Comparison of ENCODE assay signal across 2 cellular contexts in genomic region chr18:58539659-58540380, GRCh38.
TF ChIP-seq lines count a peak whose summit lies in the region.

No MANE protein-coding gene starts in this region.

TF ChIP-seq in GM12878, 131 proteins besides CTCF, POLR2A, EP300 and RAD21 (continued from another document):
- TF ChIP-seq, protein P1, sequence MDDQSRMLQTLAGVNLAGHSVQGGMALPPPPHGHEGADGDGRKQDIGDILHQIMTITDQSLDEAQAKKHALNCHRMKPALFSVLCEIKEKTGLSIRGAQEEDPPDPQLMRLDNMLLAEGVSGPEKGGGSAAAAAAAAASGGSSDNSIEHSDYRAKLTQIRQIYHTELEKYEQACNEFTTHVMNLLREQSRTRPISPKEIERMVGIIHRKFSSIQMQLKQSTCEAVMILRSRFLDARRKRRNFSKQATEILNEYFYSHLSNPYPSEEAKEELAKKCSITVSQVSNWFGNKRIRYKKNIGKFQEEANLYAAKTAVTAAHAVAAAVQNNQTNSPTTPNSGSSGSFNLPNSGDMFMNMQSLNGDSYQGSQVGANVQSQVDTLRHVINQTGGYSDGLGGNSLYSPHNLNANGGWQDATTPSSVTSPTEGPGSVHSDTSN (IDR thresholded peaks at IDR 0.05; ENCODE audit: insufficient replicate concordance, low read depth, low read length): peak; percentile 80
- TF ChIP-seq, protein P2, sequence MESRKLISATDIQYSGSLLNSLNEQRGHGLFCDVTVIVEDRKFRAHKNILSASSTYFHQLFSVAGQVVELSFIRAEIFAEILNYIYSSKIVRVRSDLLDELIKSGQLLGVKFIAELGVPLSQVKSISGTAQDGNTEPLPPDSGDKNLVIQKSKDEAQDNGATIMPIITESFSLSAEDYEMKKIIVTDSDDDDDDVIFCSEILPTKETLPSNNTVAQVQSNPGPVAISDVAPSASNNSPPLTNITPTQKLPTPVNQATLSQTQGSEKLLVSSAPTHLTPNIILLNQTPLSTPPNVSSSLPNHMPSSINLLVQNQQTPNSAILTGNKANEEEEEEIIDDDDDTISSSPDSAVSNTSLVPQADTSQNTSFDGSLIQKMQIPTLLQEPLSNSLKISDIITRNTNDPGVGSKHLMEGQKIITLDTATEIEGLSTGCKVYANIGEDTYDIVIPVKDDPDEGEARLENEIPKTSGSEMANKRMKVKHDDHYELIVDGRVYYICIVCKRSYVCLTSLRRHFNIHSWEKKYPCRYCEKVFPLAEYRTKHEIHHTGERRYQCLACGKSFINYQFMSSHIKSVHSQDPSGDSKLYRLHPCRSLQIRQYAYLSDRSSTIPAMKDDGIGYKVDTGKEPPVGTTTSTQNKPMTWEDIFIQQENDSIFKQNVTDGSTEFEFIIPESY (IDR thresholded peaks at IDR 0.05): no peak
- TF ChIP-seq PAX8 (IDR thresholded peaks at IDR 0.05) (no peak), PKNOX1 (IDR thresholded peaks at IDR 0.05) (peak; percentile 96), MTA2 (IDR thresholded peaks at IDR 0.05; ENCODE audit: low read depth) (peak; percentile 39; the same call in 1 of the 2 replicates)

TF ChIP-seq in HepG2, 621 proteins besides CTCF, POLR2A, EP300 and RAD21 (continued from another document and continues in another):
- no peak for TF ChIP-seq ISX (CRISPR knock-in tag; conservative IDR thresholded peaks at IDR 0.05)
- TF ChIP-seq NCOA2 (CRISPR knock-in tag; IDR thresholded peaks at IDR 0.05): peak; percentile 65; the same call in 1 of the 2 replicates
- no peak for TF ChIP-seq JARID2 (CRISPR knock-in tag; IDR thresholded peaks at IDR 0.05; ENCODE audit: insufficient replicate concordance)
- TF ChIP-seq, protein P3, sequence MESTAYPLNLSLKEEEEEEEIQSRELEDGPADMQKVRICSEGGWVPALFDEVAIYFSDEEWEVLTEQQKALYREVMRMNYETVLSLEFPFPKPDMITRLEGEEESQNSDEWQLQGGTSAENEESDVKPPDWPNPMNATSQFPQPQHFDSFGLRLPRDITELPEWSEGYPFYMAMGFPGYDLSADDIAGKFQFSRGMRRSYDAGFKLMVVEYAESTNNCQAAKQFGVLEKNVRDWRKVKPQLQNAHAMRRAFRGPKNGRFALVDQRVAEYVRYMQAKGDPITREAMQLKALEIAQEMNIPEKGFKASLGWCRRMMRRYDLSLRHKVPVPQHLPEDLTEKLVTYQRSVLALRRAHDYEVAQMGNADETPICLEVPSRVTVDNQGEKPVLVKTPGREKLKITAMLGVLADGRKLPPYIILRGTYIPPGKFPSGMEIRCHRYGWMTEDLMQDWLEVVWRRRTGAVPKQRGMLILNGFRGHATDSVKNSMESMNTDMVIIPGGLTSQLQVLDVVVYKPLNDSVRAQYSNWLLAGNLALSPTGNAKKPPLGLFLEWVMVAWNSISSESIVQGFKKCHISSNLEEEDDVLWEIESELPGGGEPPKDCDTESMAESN (CRISPR knock-in tag; conservative IDR thresholded peaks at IDR 0.05): no peak
- no peak for TF ChIP-seq KLF16 (CRISPR knock-in tag; IDR thresholded peaks at IDR 0.05)
- TF ChIP-seq, protein P4, sequence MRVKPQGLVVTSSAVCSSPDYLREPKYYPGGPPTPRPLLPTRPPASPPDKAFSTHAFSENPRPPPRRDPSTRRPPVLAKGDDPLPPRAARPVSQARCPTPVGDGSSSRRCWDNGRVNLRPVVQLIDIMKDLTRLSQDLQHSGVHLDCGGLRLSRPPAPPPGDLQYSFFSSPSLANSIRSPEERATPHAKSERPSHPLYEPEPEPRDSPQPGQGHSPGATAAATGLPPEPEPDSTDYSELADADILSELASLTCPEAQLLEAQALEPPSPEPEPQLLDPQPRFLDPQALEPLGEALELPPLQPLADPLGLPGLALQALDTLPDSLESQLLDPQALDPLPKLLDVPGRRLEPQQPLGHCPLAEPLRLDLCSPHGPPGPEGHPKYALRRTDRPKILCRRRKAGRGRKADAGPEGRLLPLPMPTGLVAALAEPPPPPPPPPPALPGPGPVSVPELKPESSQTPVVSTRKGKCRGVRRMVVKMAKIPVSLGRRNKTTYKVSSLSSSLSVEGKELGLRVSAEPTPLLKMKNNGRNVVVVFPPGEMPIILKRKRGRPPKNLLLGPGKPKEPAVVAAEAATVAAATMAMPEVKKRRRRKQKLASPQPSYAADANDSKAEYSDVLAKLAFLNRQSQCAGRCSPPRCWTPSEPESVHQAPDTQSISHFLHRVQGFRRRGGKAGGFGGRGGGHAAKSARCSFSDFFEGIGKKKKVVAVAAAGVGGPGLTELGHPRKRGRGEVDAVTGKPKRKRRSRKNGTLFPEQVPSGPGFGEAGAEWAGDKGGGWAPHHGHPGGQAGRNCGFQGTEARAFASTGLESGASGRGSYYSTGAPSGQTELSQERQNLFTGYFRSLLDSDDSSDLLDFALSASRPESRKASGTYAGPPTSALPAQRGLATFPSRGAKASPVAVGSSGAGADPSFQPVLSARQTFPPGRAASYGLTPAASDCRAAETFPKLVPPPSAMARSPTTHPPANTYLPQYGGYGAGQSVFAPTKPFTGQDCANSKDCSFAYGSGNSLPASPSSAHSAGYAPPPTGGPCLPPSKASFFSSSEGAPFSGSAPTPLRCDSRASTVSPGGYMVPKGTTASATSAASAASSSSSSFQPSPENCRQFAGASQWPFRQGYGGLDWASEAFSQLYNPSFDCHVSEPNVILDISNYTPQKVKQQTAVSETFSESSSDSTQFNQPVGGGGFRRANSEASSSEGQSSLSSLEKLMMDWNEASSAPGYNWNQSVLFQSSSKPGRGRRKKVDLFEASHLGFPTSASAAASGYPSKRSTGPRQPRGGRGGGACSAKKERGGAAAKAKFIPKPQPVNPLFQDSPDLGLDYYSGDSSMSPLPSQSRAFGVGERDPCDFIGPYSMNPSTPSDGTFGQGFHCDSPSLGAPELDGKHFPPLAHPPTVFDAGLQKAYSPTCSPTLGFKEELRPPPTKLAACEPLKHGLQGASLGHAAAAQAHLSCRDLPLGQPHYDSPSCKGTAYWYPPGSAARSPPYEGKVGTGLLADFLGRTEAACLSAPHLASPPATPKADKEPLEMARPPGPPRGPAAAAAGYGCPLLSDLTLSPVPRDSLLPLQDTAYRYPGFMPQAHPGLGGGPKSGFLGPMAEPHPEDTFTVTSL (CRISPR knock-in tag; IDR thresholded peaks at IDR 0.05; ENCODE audit: borderline replicate concordance): peak; percentile 33; the same call in 1 of the 2 replicates
- no peak for TF ChIP-seq ZNF619 (CRISPR knock-in tag; IDR thresholded peaks at IDR 0.05)
- peak; percentile 62; the same call in 1 of the 2 replicates for TF ChIP-seq KDM6A (CRISPR knock-in tag; IDR thresholded peaks at IDR 0.05; ENCODE audit: low read depth)
- TF ChIP-seq, protein P5, sequence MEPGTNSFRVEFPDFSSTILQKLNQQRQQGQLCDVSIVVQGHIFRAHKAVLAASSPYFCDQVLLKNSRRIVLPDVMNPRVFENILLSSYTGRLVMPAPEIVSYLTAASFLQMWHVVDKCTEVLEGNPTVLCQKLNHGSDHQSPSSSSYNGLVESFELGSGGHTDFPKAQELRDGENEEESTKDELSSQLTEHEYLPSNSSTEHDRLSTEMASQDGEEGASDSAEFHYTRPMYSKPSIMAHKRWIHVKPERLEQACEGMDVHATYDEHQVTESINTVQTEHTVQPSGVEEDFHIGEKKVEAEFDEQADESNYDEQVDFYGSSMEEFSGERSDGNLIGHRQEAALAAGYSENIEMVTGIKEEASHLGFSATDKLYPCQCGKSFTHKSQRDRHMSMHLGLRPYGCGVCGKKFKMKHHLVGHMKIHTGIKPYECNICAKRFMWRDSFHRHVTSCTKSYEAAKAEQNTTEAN (CRISPR knock-in tag; conservative IDR thresholded peaks at IDR 0.05): no peak
- TF ChIP-seq MED1 (CRISPR knock-in tag; IDR thresholded peaks at IDR 0.05): 0 out of 2 replicates have a peak, but pooled peaks have one; percentile 25
- no peak for TF ChIP-seq ZNF709 (CRISPR knock-in tag; IDR thresholded peaks at IDR 0.05)
- TF ChIP-seq SOX6 (IDR thresholded peaks at IDR 0.05): no peak
- TF ChIP-seq SOX6 (CRISPR knock-in tag; IDR thresholded peaks at IDR 0.05): peak; percentile 38
- peak; percentile 35; the same call in 1 of the 2 replicates for TF ChIP-seq SIX1 (CRISPR knock-in tag; IDR thresholded peaks at IDR 0.05; ENCODE audit: borderline replicate concordance)
- TF ChIP-seq HNRNPLL (IDR thresholded peaks at IDR 0.05; ENCODE audit: low read depth, low read length, poor library complexity, severe bottlenecking): no peak
- TF ChIP-seq ZNF557 (CRISPR knock-in tag; IDR thresholded peaks at IDR 0.05): no peak
- no peak for TF ChIP-seq ZNF546 (CRISPR knock-in tag; conservative IDR thresholded peaks at IDR 0.05)
- TF ChIP-seq EHMT2 (IDR thresholded peaks at IDR 0.05; ENCODE audit: borderline replicate concordance, low read depth, low read length): peak; percentile 93
- peak; percentile 58; the same call in 1 of the 2 replicates for TF ChIP-seq ZMYM3 (CRISPR knock-in tag; IDR thresholded peaks at IDR 0.05)
- 0 out of 2 replicates have a peak, but pooled peaks have one; percentile 1 for TF ChIP-seq SMC3 (IDR thresholded peaks at IDR 0.05; ENCODE audit: low read length)
- no peak for TF ChIP-seq ZNF567 (CRISPR knock-in tag; IDR thresholded peaks at IDR 0.05; ENCODE audit: borderline replicate concordance)
- peak; percentile 23; the same call in 1 of the 2 replicates for TF ChIP-seq ZNF275 (CRISPR knock-in tag; IDR thresholded peaks at IDR 0.05; ENCODE audit: borderline replicate concordance)
- TF ChIP-seq, protein P6, sequence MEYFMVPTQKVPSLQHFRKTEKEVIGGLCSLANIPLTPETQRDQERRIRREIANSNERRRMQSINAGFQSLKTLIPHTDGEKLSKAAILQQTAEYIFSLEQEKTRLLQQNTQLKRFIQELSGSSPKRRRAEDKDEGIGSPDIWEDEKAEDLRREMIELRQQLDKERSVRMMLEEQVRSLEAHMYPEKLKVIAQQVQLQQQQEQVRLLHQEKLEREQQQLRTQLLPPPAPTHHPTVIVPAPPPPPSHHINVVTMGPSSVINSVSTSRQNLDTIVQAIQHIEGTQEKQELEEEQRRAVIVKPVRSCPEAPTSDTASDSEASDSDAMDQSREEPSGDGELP (IDR thresholded peaks at IDR 0.05; ENCODE audit: borderline replicate concordance, low read depth): peak; percentile 83
- TF ChIP-seq ISL2 (CRISPR knock-in tag; IDR thresholded peaks at IDR 0.05): peak; percentile 44; the same call in 1 of the 2 replicates
- no peak for TF ChIP-seq ZNF766 (CRISPR knock-in tag; IDR thresholded peaks at IDR 0.05; ENCODE audit: borderline replicate concordance)
- no peak for TF ChIP-seq EED (CRISPR knock-in tag; IDR thresholded peaks at IDR 0.05)
- TF ChIP-seq SOX5 (CRISPR knock-in tag; IDR thresholded peaks at IDR 0.05; ENCODE audit: borderline replicate concordance): peak; percentile 43; the same call in 1 of the 2 replicates
- no peak for TF ChIP-seq SOX13 (IDR thresholded peaks at IDR 0.05)
- peak in 1 of 2 experiments; percentile 65; a peak in 1 of 4 replicates for TF ChIP-seq SOX13 (CRISPR knock-in tag; conservative IDR thresholded peaks at IDR 0.05 in 1 of 2, IDR thresholded peaks at IDR 0.05 in 1 of 2)
- TF ChIP-seq ZNF431 (CRISPR knock-in tag; IDR thresholded peaks at IDR 0.05; ENCODE audit: borderline replicate concordance, low read depth): no peak
- TF ChIP-seq SRSF4 (IDR thresholded peaks at IDR 0.05; ENCODE audit: low read depth, low read length, poor library complexity, severe bottlenecking): no peak
- TF ChIP-seq ZNF724P (CRISPR knock-in tag; IDR thresholded peaks at IDR 0.05; ENCODE audit: borderline replicate concordance): no peak
- TF ChIP-seq ZNF790 (CRISPR knock-in tag; IDR thresholded peaks at IDR 0.05; ENCODE audit: borderline replicate concordance): no peak
- TF ChIP-seq TCF7 (IDR thresholded peaks at IDR 0.05; ENCODE audit: low read depth): peak; percentile 73
- no peak for TF ChIP-seq ZNF652 (CRISPR knock-in tag; IDR thresholded peaks at IDR 0.05; ENCODE audit: borderline replicate concordance, low read depth)
- TF ChIP-seq, protein P7, sequence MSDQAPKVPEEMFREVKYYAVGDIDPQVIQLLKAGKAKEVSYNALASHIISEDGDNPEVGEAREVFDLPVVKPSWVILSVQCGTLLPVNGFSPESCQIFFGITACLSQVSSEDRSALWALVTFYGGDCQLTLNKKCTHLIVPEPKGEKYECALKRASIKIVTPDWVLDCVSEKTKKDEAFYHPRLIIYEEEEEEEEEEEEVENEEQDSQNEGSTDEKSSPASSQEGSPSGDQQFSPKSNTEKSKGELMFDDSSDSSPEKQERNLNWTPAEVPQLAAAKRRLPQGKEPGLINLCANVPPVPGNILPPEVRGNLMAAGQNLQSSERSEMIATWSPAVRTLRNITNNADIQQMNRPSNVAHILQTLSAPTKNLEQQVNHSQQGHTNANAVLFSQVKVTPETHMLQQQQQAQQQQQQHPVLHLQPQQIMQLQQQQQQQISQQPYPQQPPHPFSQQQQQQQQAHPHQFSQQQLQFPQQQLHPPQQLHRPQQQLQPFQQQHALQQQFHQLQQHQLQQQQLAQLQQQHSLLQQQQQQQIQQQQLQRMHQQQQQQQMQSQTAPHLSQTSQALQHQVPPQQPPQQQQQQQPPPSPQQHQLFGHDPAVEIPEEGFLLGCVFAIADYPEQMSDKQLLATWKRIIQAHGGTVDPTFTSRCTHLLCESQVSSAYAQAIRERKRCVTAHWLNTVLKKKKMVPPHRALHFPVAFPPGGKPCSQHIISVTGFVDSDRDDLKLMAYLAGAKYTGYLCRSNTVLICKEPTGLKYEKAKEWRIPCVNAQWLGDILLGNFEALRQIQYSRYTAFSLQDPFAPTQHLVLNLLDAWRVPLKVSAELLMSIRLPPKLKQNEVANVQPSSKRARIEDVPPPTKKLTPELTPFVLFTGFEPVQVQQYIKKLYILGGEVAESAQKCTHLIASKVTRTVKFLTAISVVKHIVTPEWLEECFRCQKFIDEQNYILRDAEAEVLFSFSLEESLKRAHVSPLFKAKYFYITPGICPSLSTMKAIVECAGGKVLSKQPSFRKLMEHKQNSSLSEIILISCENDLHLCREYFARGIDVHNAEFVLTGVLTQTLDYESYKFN (CRISPR knock-in tag; conservative IDR thresholded peaks at IDR 0.05): peak; percentile 81
- peak; percentile 18; the same call in 1 of the 2 replicates for TF ChIP-seq GATA4 (IDR thresholded peaks at IDR 0.05; ENCODE audit: borderline replicate concordance, low read depth)
